Comparison of ENCODE assay signal across 8 cellular contexts in the genomic region with DNA sequence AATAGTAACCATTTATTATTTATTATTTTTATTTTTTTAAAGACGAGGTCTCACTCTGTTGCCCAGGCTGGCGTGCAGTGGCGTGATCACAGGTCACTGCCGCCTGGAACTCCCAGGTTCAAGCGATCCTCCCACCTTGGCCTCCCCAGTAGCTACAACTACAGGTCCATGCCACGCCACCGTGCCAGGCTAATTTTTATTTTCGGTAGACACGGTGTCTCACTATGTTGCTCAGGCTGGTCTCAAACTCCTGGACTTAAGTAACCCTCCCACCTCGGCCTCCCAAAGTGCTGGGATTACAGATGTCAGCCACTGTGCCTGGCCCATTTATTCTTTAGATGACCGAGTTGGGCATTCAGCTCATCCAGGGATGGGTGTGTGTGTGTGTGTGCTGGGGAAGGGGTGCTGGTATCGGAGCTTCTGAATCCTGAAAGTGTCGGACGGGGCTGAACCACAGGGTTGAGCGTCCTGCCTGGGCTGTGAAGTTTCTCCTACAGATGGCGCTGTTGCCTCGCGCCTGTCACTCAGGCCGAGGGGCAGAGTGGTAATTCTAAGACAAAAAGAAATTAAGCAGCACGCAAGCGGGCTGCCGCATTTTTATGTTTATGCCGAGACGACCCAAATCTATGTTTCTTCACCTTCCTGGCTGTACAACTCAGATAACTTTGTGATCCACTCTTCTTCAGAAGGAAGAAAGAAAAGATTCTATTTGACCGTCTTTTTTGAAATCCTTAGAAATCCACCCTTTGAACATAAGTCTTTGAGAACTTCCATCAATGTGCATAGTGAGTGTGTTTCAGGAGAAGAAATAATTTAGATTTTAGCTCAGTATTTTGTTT.
DNase-seq lines count a peak whose midpoint lies in the region; TF ChIP-seq lines count a peak whose summit lies in the region.

No MANE protein-coding gene starts in this region.

- no peak overlapping the region for H3K4me3 ChIP-seq in uterus

- no peaks in the 10 kb centered on the region for H3K36me3 ChIP-seq in uterus

- H3K27ac ChIP-seq in uterus: no peak overlapping the region

- H3K27me3 ChIP-seq in uterus: no peaks in the 10 kb centered on the region

- H3K9me3 ChIP-seq in uterus: no peaks in the 10 kb centered on the region

- DNase-seq in NCI-H345 (lab: John Stamatoyannopoulos, UW): peak; percentile 22
- DNase-seq in NCI-H345 treated with DMSO at 0.1 percent for 48 hours (lab: John Stamatoyannopoulos, UW; ENCODE audit: unreplicated experiment): no peak
- DNase-seq in HUDEP-2 (lab: John Stamatoyannopoulos, UW; ENCODE audit: unreplicated experiment in 76 of 76): peak in 50 of 76 experiments; percentile 5 to 68 (median 36)
- peak; percentile 12 for DNase-seq in SHP77 treated with DMSO at 0.1 percent for 48 hours (lab: John Stamatoyannopoulos, UW)
- DNase-seq in activated naive CD4-positive, alpha-beta T cell treated with anti-CD3 and anti-CD28 coated beads, Interleukin-2, amount 50 U/mL, for 16 hours: peak; percentile 48
- peak; percentile 60 to 91 (median 82) for DNase-seq in head of caudate nucleus
- peak; percentile 90 for DNase-seq in posterior vena cava (ENCODE audit: low spot score)
- DNase-seq in uterus: peak in 1 of 2 donors; percentile 30

- intact Hi-C loops in head of caudate nucleus (cut with DNase I): no loop called here
- intact Hi-C loops in posterior vena cava (cut with DNase I): loop anchor here in 1 of 2 donors (10.0 kb wide), 1 partner anchor 1684 kb away; no protein-coding TSS in a partner anchor
- intact Hi-C loops in uterus (cut with DNase I; ENCODE audit: low total_unique reads): no loop called here

- H3K4me1 ChIP-seq in uterus: no peaks in the 10 kb centered on the region

- TF ChIP-seq CTCF in uterus (IDR thresholded peaks at IDR 0.05): peak; percentile 58 to 77 (median 71)

- TF ChIP-seq POLR2A in uterus (IDR thresholded peaks at IDR 0.05): no peak
